11 cellular contexts compared by ENCODE assay signal in the genomic region with DNA sequence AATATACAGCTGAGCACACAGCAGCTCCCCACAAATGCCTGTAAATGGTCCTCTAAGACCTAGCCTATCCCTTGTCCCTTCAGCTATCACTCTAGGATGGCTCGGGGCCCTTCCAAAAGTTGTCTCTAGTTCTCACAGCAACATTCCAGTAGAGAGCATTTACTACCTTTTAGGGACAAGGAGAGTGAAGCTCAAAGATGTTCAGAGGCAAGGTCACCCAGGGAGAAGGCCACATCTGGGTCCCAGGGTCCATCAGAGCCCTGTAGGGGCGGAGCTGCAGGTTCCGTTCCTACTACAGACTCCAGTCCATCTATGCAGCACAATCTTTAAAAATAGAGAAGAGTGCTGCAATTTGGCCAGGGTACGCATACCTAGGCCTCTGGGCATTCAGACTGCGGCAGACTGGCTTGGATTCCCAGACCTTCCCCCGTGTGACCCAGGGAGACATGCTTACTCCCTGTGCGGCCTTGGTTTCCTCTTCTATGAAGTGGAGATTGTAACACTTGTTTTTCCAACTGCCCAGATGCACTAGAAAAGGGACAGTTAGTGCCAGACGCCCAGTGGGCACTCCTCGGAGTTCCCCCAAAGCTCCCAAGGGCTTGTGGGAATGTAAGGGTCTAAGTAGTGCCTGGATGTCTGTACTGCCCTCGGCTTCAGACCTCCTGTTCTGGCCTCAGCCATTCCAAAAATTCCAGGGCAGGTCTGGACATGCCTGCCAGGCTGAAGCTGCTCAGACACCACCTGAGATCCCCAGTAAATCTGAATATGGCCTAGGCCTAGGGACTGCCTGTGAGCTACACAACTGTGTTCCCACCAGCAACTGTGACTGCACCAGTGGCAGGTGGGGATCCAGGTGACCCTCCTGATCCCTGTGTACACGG. TPM values are rescaled to one million over a fixed set of nuclear protein-coding genes. Genes with fewer than 3 reads are reported as not detected.
DNase-seq lines count a peak whose midpoint lies in the region; ATAC-seq and TF ChIP-seq lines count a peak whose summit lies in the region.
"Had no signal": no experiment of that assay in that cellular context is flagged by ENCODE, and none has a peak within 500 bp of the region (broad histone marks: within the 10 kb centered on the region; RNA-seq: fewer than 3 reads in every experiment).

No MANE protein-coding gene starts in this region.

- DNase-seq in NCI-H748 (lab: John Stamatoyannopoulos, UW; ENCODE audit: unreplicated experiment): peak; percentile 12
- no peak for DNase-seq in NCI-H748 treated with DMSO at 0.1 percent for 48 hours (lab: John Stamatoyannopoulos, UW)
- DNase-seq in mammary epithelial cell: peak; percentile 43
- no peak for DNase-seq in lower lobe of right lung
- no peak for DNase-seq in thyroid gland
- no peak for DNase-seq in NCI-H1694 (lab: John Stamatoyannopoulos, UW)
- no peak for DNase-seq in GM19240 (ENCODE audit: insufficient read length, low spot score)
- no peak for DNase-seq in natural killer cell
- DNase-seq: activated CD4-positive, alpha-beta T cell treated with anti-CD3 and anti-CD28 coated beads, Interleukin-2, amount 50 U/mL, for 4 hours; NCI-H2227 treated with DMSO at 0.1 percent for 48 hours; occipital lobe had no signal

- no peak for TF ChIP-seq CTCF in mammary epithelial cell (conservative IDR thresholded peaks at IDR 0.05 in 1 of 2, IDR thresholded peaks at IDR 0.05 in 1 of 2; ENCODE audit: extremely low read depth in 1 of 2, insufficient read depth in 1 of 2, low read depth in 1 of 2, low read length in 2 of 2)
- TF ChIP-seq CTCF in lower lobe of right lung (IDR thresholded peaks at IDR 0.05): no peak
- no peak for TF ChIP-seq CTCF in thyroid gland (IDR thresholded peaks at IDR 0.05)
- no peak for TF ChIP-seq CTCF in natural killer cell (IDR thresholded peaks at IDR 0.05)

- H3K4me1 Mint-ChIP-seq in natural killer cell: peaks cover 22 to 27% of the 10 kb centered on the region in 2 donors

- H3K27ac Mint-ChIP-seq in natural killer cell: no peak overlapping the region

- H3K4me3 Mint-ChIP-seq in natural killer cell: no peak overlapping the region

- no TSS peak for BruUV-seq in mammary epithelial cell (replicated peaks; lab: Mats Ljungman, UMichigan)

- CTCF ChIA-PET in mammary epithelial cell (lab: Charles Lee; ENCODE audit: low non-redundant PET): interaction anchor here (0.6 kb wide), 1 partner anchor 445 kb away, joined by 7 read pairs; no protein-coding TSS in a partner anchor

- H3K79me2 ChIP-seq in mammary epithelial cell (ENCODE audit: insufficient read depth, low read length): peaks cover 59% of the 10 kb centered on the region

- intact Hi-C loops in mammary epithelial cell (cut with micrococcal nuclease) (no loop called here), lower lobe of right lung (cut with DNase I) (no loop called here), thyroid gland (cut with DNase I) (no loop called here), natural killer cell (cut with micrococcal nuclease) (no loop called here)

- H3K4me3 ChIP-seq in mammary epithelial cell (replicated peaks in 1 of 3; ENCODE audit: insufficient read depth in 1 of 3, low read depth in 2 of 3, low read length in 3 of 3) (peak overlapping the region; percentile 2 to 80 (median 79)), lower lobe of right lung (peak overlapping the region; percentile 94), thyroid gland (replicated peaks in 1 of 3) (peak overlapping the region in 1 of 3 donors; percentile 94)

- peak overlapping the region; percentile 13 for H3K9ac ChIP-seq in mammary epithelial cell (ENCODE audit: insufficient read depth, low read length)

- H3K4me1 ChIP-seq in mammary epithelial cell (ENCODE audit: insufficient read depth, low read length) (peaks cover 66% of the 10 kb centered on the region), lower lobe of right lung (peaks cover 72% of the 10 kb centered on the region), thyroid gland (peaks cover 43 to 64% of the 10 kb centered on the region in 2 donors)

- no peaks in the 10 kb centered on the region for H3K9me3 Mint-ChIP-seq in natural killer cell

- TF ChIP-seq POLR2A in thyroid gland (IDR thresholded peaks at IDR 0.05): no peak

- in situ Hi-C loops in mammary epithelial cell (cut with MboI; ENCODE audit: low sequenced_read_pairs in 2 of 2): no loop called here

- H3K36me3 ChIP-seq in mammary epithelial cell (ENCODE audit: insufficient read depth, low read length): peaks cover 11% of the 10 kb centered on the region
- peaks cover 26% of the 10 kb centered on the region for H3K36me3 ChIP-seq in lower lobe of right lung
- H3K36me3 ChIP-seq in thyroid gland: peaks cover 14 to 15% of the 10 kb centered on the region in 2 donors

- no peaks in the 10 kb centered on the region for H3K36me3 Mint-ChIP-seq in natural killer cell

- no peaks in the 10 kb centered on the region for H3K27me3 ChIP-seq in mammary epithelial cell (ENCODE audit: insufficient read depth, low read length)
- H3K27me3 ChIP-seq in lower lobe of right lung (ENCODE audit: low read depth): no peaks in the 10 kb centered on the region
- H3K27me3 ChIP-seq in thyroid gland: no peaks in the 10 kb centered on the region

- H3K27ac ChIP-seq in mammary epithelial cell (ENCODE audit: insufficient read depth, low read depth, low read length): peak overlapping the region; percentile 23
- peak overlapping the region; percentile 99 for H3K27ac ChIP-seq in lower lobe of right lung
- peak overlapping the region; percentile 60 to 93 (median 92) for H3K27ac ChIP-seq in thyroid gland

- H2AFZ ChIP-seq in mammary epithelial cell (ENCODE audit: low read depth, low read length): no peak overlapping the region

- peak overlapping the region; percentile 74 for H3K4me2 ChIP-seq in mammary epithelial cell (ENCODE audit: insufficient read depth, low read depth, low read length)

- no peaks in the 10 kb centered on the region for H3K27me3 Mint-ChIP-seq in natural killer cell (ENCODE audit: low read depth in 2 of 2)

- H4K20me1 ChIP-seq in mammary epithelial cell (ENCODE audit: insufficient read depth, low read length): no peaks in the 10 kb centered on the region

- H3K9me3 ChIP-seq in mammary epithelial cell (replicated peaks; ENCODE audit: insufficient read depth, low read length) (no peaks in the 10 kb centered on the region), lower lobe of right lung (no peaks in the 10 kb centered on the region), thyroid gland (no peaks in the 10 kb centered on the region)

- WGBS in mammary epithelial cell (ENCODE audit: low coverage, missing lambda C conversion rate): 33% methylated on average over 11 of the region's 11 CpGs
- 77 to 82% methylated on average over 9 to 11 of the region's 11 CpGs for WGBS in thyroid gland, 2 donors

- dilution Hi-C loops in mammary epithelial cell (cut with HindIII; ENCODE audit: low sequenced_read_pairs): no loop called here

- ATAC-seq in lower lobe of right lung: no peak
- no peak for ATAC-seq in natural killer cell

RNA-seq across cellular contexts. Expression of gene SLC12A4, which starts 2.5 kb away (rescaled TPM):
- total RNA-seq in mammary epithelial cell (100 to 1,000 TPM in 1 of 2 donors, 10 to 100 TPM in 1; 88.2 to 120 TPM), lower lobe of right lung (80.3 TPM), thyroid gland (10 to 100 TPM; 47.0 to 65.1 (median 51.7) TPM), natural killer cell (10 to 100 TPM; 30.0 to 47.0 (median 30.5) TPM)
- polyA plus RNA-seq in mammary epithelial cell: 57.1 TPM
- 154 TPM for polyA minus RNA-seq in mammary epithelial cell

RNA-seq across cellular contexts. Expression of gene DPEP3, which starts 14.4 kb away (rescaled TPM):
- total RNA-seq in mammary epithelial cell (not detected), lower lobe of right lung (0.18 TPM), thyroid gland (under 1 TPM in 2 of 4 donors, not detected in 2; 0.11 to 0.40 TPM), natural killer cell (under 1 TPM; 0.53 to 1.00 (median 0.96) TPM)
- not detected for polyA plus RNA-seq in mammary epithelial cell
- not detected for polyA minus RNA-seq in mammary epithelial cell
- total RNA-seq: occipital lobe had no signal

RNA-seq across cellular contexts. Expression of gene LCAT, which starts 22.0 kb away (rescaled TPM):
- total RNA-seq in mammary epithelial cell: 10 to 100 TPM; 13.0 to 43.9 TPM
- 9.3 TPM for polyA plus RNA-seq in mammary epithelial cell
- 0.72 TPM for polyA minus RNA-seq in mammary epithelial cell
- total RNA-seq in lower lobe of right lung: 33.8 TPM
- total RNA-seq in thyroid gland: 10 to 100 TPM in 3 of 4 donors, 1 to 10 TPM in 1; 9.9 to 16.4 (median 13.4) TPM
- 10 to 100 TPM in 2 of 3 donors, 1 to 10 TPM in 1; 7.1 to 12.4 (median 11.5) TPM for total RNA-seq in natural killer cell

RNA-seq across cellular contexts. Expression of gene PSMB10, which starts 29.3 kb away (rescaled TPM):
- total RNA-seq in mammary epithelial cell (10 to 100 TPM in 1 of 2 donors, 1 to 10 TPM in 1; 9.2 to 23.8 TPM), lower lobe of right lung (82.7 TPM), thyroid gland (10 to 100 TPM; 22.9 to 39.7 (median 32.5) TPM), natural killer cell (100 to 1,000 TPM; 237 to 247 (median 243) TPM)
- polyA plus RNA-seq in mammary epithelial cell: 15.7 TPM
- polyA minus RNA-seq in mammary epithelial cell: 4.5 TPM

RNA-seq across cellular contexts. Expression of gene DPEP2, which starts 33.4 kb away (rescaled TPM):
- not detected for total RNA-seq in mammary epithelial cell
- not detected for polyA plus RNA-seq in mammary epithelial cell
- polyA minus RNA-seq in mammary epithelial cell: not detected
- 29.5 TPM for total RNA-seq in lower lobe of right lung
- 1 to 10 TPM in 3 of 4 donors, under 1 TPM in 1; 0.22 to 2.5 (median 2.1) TPM for total RNA-seq in thyroid gland
- 10 to 100 TPM; 47.2 to 64.1 (median 61.8) TPM for total RNA-seq in natural killer cell
- total RNA-seq: occipital lobe had no signal

Comparison
In these comparisons a context has a peak if more than half of its experiments do, and no peak if none do; other contexts are left out.
1. DNase-seq: peak in NCI-H748 (single experiment) and mammary epithelial cell (single experiment); none in NCI-H748 treated with DMSO at 0.1 percent for 48 hours (single experiment), lower lobe of right lung (single experiment), thyroid gland (0 of 2), NCI-H1694 (single experiment), GM19240 (single experiment) and natural killer cell (single experiment).
2. H3K27ac ChIP-seq: peak in every context shown above with its lines; median percentile 99 in lower lobe of right lung; 92 in thyroid gland; 23 in mammary epithelial cell.